In genomic region chr17:39095309-39095686, GRCh38 we compare ENCODE assay signal across 13 cellular contexts. TPM values are rescaled to one million over a fixed set of nuclear protein-coding genes. Genes with fewer than 3 reads are reported as not detected.
DNase-seq lines count a peak whose midpoint lies in the region; ATAC-seq and TF ChIP-seq lines count a peak whose summit lies in the region.
"Had no signal": no experiment of that assay in that cellular context is flagged by ENCODE, and none has a peak within 500 bp of the region (broad histone marks: within the 10 kb centered on the region; RNA-seq: fewer than 3 reads in every experiment).

No MANE protein-coding gene starts in this region.

- H3K27ac ChIP-seq in left ventricle myocardium inferior (replicated peaks), result peak overlapping the region; percentile 82
- H3K27ac ChIP-seq in uterus, result peak overlapping the region; percentile 57 to 75
- H3K27ac ChIP-seq: foreskin keratinocyte had no signal

- intact Hi-C loops in left ventricle myocardium inferior (cut with micrococcal nuclease), result no loop called here
- intact Hi-C loops in left cardiac atrium (cut with DNase I), result no loop called here
- intact Hi-C loops in activated CD8-positive, alpha-beta T cell treated with anti-CD3 and anti-CD28 coated beads for 36 hours (cut with micrococcal nuclease), result no loop called here
- intact Hi-C loops in uterus (cut with DNase I; ENCODE audit: low total_unique reads), result no loop called here
- intact Hi-C loops in left colon (cut with DNase I, micrococcal nuclease), result no loop called here

- ATAC-seq in left cardiac atrium, result no peak
- ATAC-seq in activated CD8-positive, alpha-beta T cell treated with anti-CD3 and anti-CD28 coated beads for 36 hours, result no peak
- no peak for ATAC-seq in WTC11
- ATAC-seq in GM18517 (IDR thresholded peaks at IDR 0.05; ENCODE audit: unreplicated experiment), result no peak
- ATAC-seq in left colon, result no peak
- ATAC-seq: foreskin keratinocyte had no signal

- H3K27ac Mint-ChIP-seq in activated CD8-positive, alpha-beta T cell treated with anti-CD3 and anti-CD28 coated beads for 36 hours, result peak overlapping the region; percentile 66
- no peak overlapping the region for H3K27ac Mint-ChIP-seq in WTC11

- H3K4me1 ChIP-seq in left ventricle myocardium inferior, result peaks cover 72% of the 10 kb centered on the region
- H3K4me1 ChIP-seq in uterus, result peaks cover 0 to 15% of the 10 kb centered on the region in 2 donors
- H3K4me1 ChIP-seq: foreskin keratinocyte had no signal

- H3K4me1 Mint-ChIP-seq in activated CD8-positive, alpha-beta T cell treated with anti-CD3 and anti-CD28 coated beads for 36 hours (ENCODE audit: low read depth), result peaks cover 71% of the 10 kb centered on the region
- H3K4me1 Mint-ChIP-seq in WTC11, result peaks cover 30% of the 10 kb centered on the region

- H3K27me3 ChIP-seq in left ventricle myocardium inferior (ENCODE audit: low read depth) (peaks cover 48% of the 10 kb centered on the region), uterus (no peaks in the 10 kb centered on the region)

- CTCF ChIA-PET in activated CD8-positive, alpha-beta T cell treated with anti-CD3 and anti-CD28 coated beads for 36 hours (lab: Charles Lee), result interaction anchor here (0.7 to 3.1 kb wide), 3 partner anchors 70 to 141 kb away, joined by 3 to 12 read pairs (median 3); no protein-coding TSS in a partner anchor
- CTCF ChIA-PET in WTC11 (lab: Charles Lee), result interaction anchor here (0.6 to 1.4 kb wide), 4 partner anchors 18 to 149 kb away, joined by 3 to 4 read pairs (median 4); no protein-coding TSS in a partner anchor

- no peak for TF ChIP-seq CTCF in left ventricle myocardium inferior (IDR thresholded peaks at IDR 0.05; ENCODE audit: borderline replicate concordance)
- TF ChIP-seq CTCF in activated CD8-positive, alpha-beta T cell treated with anti-CD3 and anti-CD28 coated beads for 36 hours (IDR thresholded peaks at IDR 0.05), result no peak
- no peak for TF ChIP-seq CTCF in fibroblast of the aortic adventitia (IDR thresholded peaks at IDR 0.05; ENCODE audit: insufficient read depth, low read length)
- no peak for TF ChIP-seq CTCF in uterus (IDR thresholded peaks at IDR 0.05)
- no peak for TF ChIP-seq CTCF in WTC11 (IDR thresholded peaks at IDR 0.05)

- H3K4me3 Mint-ChIP-seq in activated CD8-positive, alpha-beta T cell treated with anti-CD3 and anti-CD28 coated beads for 36 hours, result no peak overlapping the region
- no peak overlapping the region for H3K4me3 Mint-ChIP-seq in WTC11

- H3K9me3 ChIP-seq in left ventricle myocardium inferior (replicated peaks) (no peaks in the 10 kb centered on the region), uterus (no peaks in the 10 kb centered on the region)

- POLR2A ChIA-PET in activated CD8-positive, alpha-beta T cell treated with anti-CD3 and anti-CD28 coated beads for 36 hours (lab: Charles Lee), result interaction anchor here (1.6 kb wide), 1 partner anchor 196 kb away, joined by 6 read pairs; no protein-coding TSS in a partner anchor
- POLR2A ChIA-PET in WTC11 (lab: Charles Lee), result no interaction called here

- DNase-seq in left ventricle myocardium inferior (no peak), left cardiac atrium (no peak), fibroblast of the aortic adventitia (ENCODE audit: low read depth) (peak; percentile 58), uterus (peak in 1 of 2 donors; percentile 52), WTC11 (ENCODE audit: low spot score) (no peak), left colon (no peak)
- DNase-seq in activated CD8-positive, alpha-beta T cell treated with anti-CD3 and anti-CD28 coated beads for 36 hours, result no peak
- DNase-seq: amniotic stem cell, foreskin keratinocyte, GF-D8, NCI-H2029, NCI-H446 treated with DMSO at 0.1 percent for 48 hours had no signal

- no peaks in the 10 kb centered on the region for H3K36me3 ChIP-seq in left ventricle myocardium inferior
- no peaks in the 10 kb centered on the region for H3K36me3 ChIP-seq in uterus

- H3K4me3 ChIP-seq in left ventricle myocardium inferior, result no peak overlapping the region
- H3K4me3 ChIP-seq in fibroblast of the aortic adventitia (ENCODE audit: low read depth, low read length), result no peak overlapping the region
- H3K4me3 ChIP-seq in uterus, result no peak overlapping the region

- H3K36me3 Mint-ChIP-seq in activated CD8-positive, alpha-beta T cell treated with anti-CD3 and anti-CD28 coated beads for 36 hours (ENCODE audit: low read depth), result no peaks in the 10 kb centered on the region
- H3K36me3 Mint-ChIP-seq in WTC11, result no peaks in the 10 kb centered on the region

- no peak for TF ChIP-seq POLR2A in uterus (IDR thresholded peaks at IDR 0.05)

- no peaks in the 10 kb centered on the region for H3K27me3 Mint-ChIP-seq in activated CD8-positive, alpha-beta T cell treated with anti-CD3 and anti-CD28 coated beads for 36 hours
- H3K27me3 Mint-ChIP-seq in WTC11 (ENCODE audit: low read depth), result no peaks in the 10 kb centered on the region; the same call in 1 of the 2 replicates

- no peaks in the 10 kb centered on the region for H3K9me3 Mint-ChIP-seq in activated CD8-positive, alpha-beta T cell treated with anti-CD3 and anti-CD28 coated beads for 36 hours
- H3K9me3 Mint-ChIP-seq in WTC11, result no peaks in the 10 kb centered on the region

TF ChIP-seq in WTC11, 78 proteins besides CTCF, POLR2A, EP300 and RAD21 (continues in another document):
- TF ChIP-seq NFYB (CRISPR knock-in tag; conservative IDR thresholded peaks at IDR 0.05; ENCODE audit: low read depth) (no peak), USF1 (CRISPR knock-in tag; IDR thresholded peaks at IDR 0.05) (no peak), ZNF317 (CRISPR knock-in tag; IDR thresholded peaks at IDR 0.05; ENCODE audit: borderline replicate concordance, low read depth) (no peak), IRF1 (CRISPR knock-in tag; IDR thresholded peaks at IDR 0.05) (no peak), TEAD4 (CRISPR knock-in tag; IDR thresholded peaks at IDR 0.05) (no peak), ATF6 (CRISPR knock-in tag; IDR thresholded peaks at IDR 0.05) (no peak), AFF4 (CRISPR knock-in tag; IDR thresholded peaks at IDR 0.05; ENCODE audit: borderline replicate concordance) (no peak)

RNA-seq across cellular contexts. Expression of gene PLXDC1, which starts 56.1 kb away (rescaled TPM):
- total RNA-seq in left ventricle myocardium inferior, result 12.2 TPM
- 10 to 100 TPM in 1 of 2 donors, 1 to 10 TPM in 1; 7.6 to 18.0 TPM for total RNA-seq in left cardiac atrium
- total RNA-seq in activated CD8-positive, alpha-beta T cell treated with anti-CD3 and anti-CD28 coated beads for 36 hours, result 1 to 10 TPM; 1.7 to 2.4 TPM
- 3.1 and 3.3 TPM in 2 replicates for total RNA-seq in fibroblast of the aortic adventitia (ENCODE audit: low replicate concordance)
- total RNA-seq in uterus, result 10 to 100 TPM in 3 of 4 donors, 1 to 10 TPM in 1; 3.3 to 45.1 (median 21.5) TPM
- total RNA-seq in WTC11 (2021), result 4.1 to 5.4 TPM (median 4.1 TPM) in 3 replicates
- total RNA-seq in left colon, result 1 to 10 TPM; 2.3 to 5.0 TPM
